Comparison of ENCODE assay signal across 21 cellular contexts in genomic region chr3:144816366-144816765, GRCh38.
"Had no signal": no experiment of that assay in that cellular context is flagged by ENCODE, and none has a peak within 500 bp of the region (broad histone marks: within the 10 kb centered on the region; RNA-seq: fewer than 3 reads in every experiment).

No MANE protein-coding gene starts in this region.

- H3K4me3 ChIP-seq: colonic mucosa, esophagus muscularis mucosa, gastroesophageal sphincter, prostate gland, right lobe of liver, testis, tibial nerve, upper lobe of right lung, vagina had no signal

- H3K79me2 ChIP-seq: parathyroid adenoma had no signal

- H3K27ac Mint-ChIP-seq: endodermal cell; naive thymus-derived CD4-positive, alpha-beta T cell; nephron progenitor cell; stimulated activated memory B cell treated with anti-CD40 and anti-IgM and Interleukin-4, amounts not matched to agents 10 μg/mL and 1 μg/mL and 100 μg/mL, for 72 hours; stimulated activated naive CD8-positive, alpha-beta T cell treated with anti-CD3 and anti-CD28 coated beads, Interleukin-15, amount 100 ng/mL, for 72 hours had no signal

- H2AFZ ChIP-seq: parathyroid adenoma had no signal

- H3K36me3 Mint-ChIP-seq: naive thymus-derived CD4-positive, alpha-beta T cell; stimulated activated memory B cell treated with anti-CD40 and anti-IgM and Interleukin-4, amounts not matched to agents 10 μg/mL and 1 μg/mL and 100 μg/mL, for 72 hours had no signal

- DNase-seq: colonic mucosa; effector CD4-positive, alpha-beta T cell; endodermal cell; glutamatergic neuron; islet precursor cell; mammary epithelial cell; naive thymus-derived CD4-positive, alpha-beta T cell; nephron progenitor cell; right lobe of liver; stimulated activated CD4-positive, alpha-beta T cell treated with anti-CD3 and anti-CD28 coated beads, Interleukin-4, amount 100 ng/mL, for 24 hours; stimulated activated naive CD8-positive, alpha-beta T cell treated with anti-CD3 and anti-CD28 coated beads, Interleukin-15, amount 100 ng/mL, for 72 hours; testis; upper lobe of right lung had no signal

- H3K9me3 ChIP-seq: colonic mucosa, esophagus muscularis mucosa, gastroesophageal sphincter, prostate gland, right lobe of liver, testis, tibial nerve, upper lobe of right lung, vagina had no signal

- H3K4me1 ChIP-seq: colonic mucosa, esophagus muscularis mucosa, gastroesophageal sphincter, parathyroid adenoma, prostate gland, right lobe of liver, testis, tibial nerve, upper lobe of right lung, vagina had no signal

- H3K27me3 ChIP-seq: colonic mucosa, esophagus muscularis mucosa, gastroesophageal sphincter, right lobe of liver, testis, tibial nerve, upper lobe of right lung, vagina had no signal

- H3K9me3 Mint-ChIP-seq: endodermal cell; nephron progenitor cell; stimulated activated naive CD8-positive, alpha-beta T cell treated with anti-CD3 and anti-CD28 coated beads, Interleukin-15, amount 100 ng/mL, for 72 hours had no signal

- H3K9ac ChIP-seq: parathyroid adenoma had no signal

- H3K4me1 Mint-ChIP-seq: stimulated activated memory B cell treated with anti-CD40 and anti-IgM and Interleukin-4, amounts not matched to agents 10 μg/mL and 1 μg/mL and 100 μg/mL, for 72 hours; stimulated activated naive CD8-positive, alpha-beta T cell treated with anti-CD3 and anti-CD28 coated beads, Interleukin-15, amount 100 ng/mL, for 72 hours had no signal

- H3K27ac ChIP-seq: colonic mucosa, esophagus muscularis mucosa, gastroesophageal sphincter, parathyroid adenoma, prostate gland, right lobe of liver, testis, tibial nerve, upper lobe of right lung, vagina had no signal

- ATAC-seq: gastroesophageal sphincter; left lobe of liver; naive thymus-derived CD4-positive, alpha-beta T cell; right lobe of liver; stimulated activated memory B cell treated with anti-CD40 and anti-IgM and Interleukin-4, amounts not matched to agents 10 μg/mL and 1 μg/mL and 100 μg/mL, for 72 hours; stimulated activated naive CD8-positive, alpha-beta T cell treated with anti-CD3 and anti-CD28 coated beads, Interleukin-15, amount 100 ng/mL, for 72 hours; upper lobe of right lung had no signal

- H3K36me3 ChIP-seq: colonic mucosa, esophagus muscularis mucosa, gastroesophageal sphincter, prostate gland, right lobe of liver, tibial nerve, upper lobe of right lung, vagina had no signal

- H3K27me3 Mint-ChIP-seq: naive thymus-derived CD4-positive, alpha-beta T cell; stimulated activated memory B cell treated with anti-CD40 and anti-IgM and Interleukin-4, amounts not matched to agents 10 μg/mL and 1 μg/mL and 100 μg/mL, for 72 hours; stimulated activated naive CD8-positive, alpha-beta T cell treated with anti-CD3 and anti-CD28 coated beads, Interleukin-15, amount 100 ng/mL, for 72 hours had no signal

- H3K4me3 Mint-ChIP-seq: endodermal cell; naive thymus-derived CD4-positive, alpha-beta T cell; nephron progenitor cell; stimulated activated memory B cell treated with anti-CD40 and anti-IgM and Interleukin-4, amounts not matched to agents 10 μg/mL and 1 μg/mL and 100 μg/mL, for 72 hours; stimulated activated naive CD8-positive, alpha-beta T cell treated with anti-CD3 and anti-CD28 coated beads, Interleukin-15, amount 100 ng/mL, for 72 hours had no signal
